3 cellular contexts compared by ENCODE assay signal in genomic region chr13:75783906-75784485, GRCh38.
TF ChIP-seq lines count a peak whose summit lies in the region.

No MANE protein-coding gene starts in this region.

TF ChIP-seq in liver, 16 proteins besides CTCF, POLR2A, EP300 and RAD21 (continued from another document):
- no peak for TF ChIP-seq ATF3 (IDR thresholded peaks at IDR 0.05)
- no peak for TF ChIP-seq NR2F2 (IDR thresholded peaks at IDR 0.05)
- no peak for TF ChIP-seq EGR1 (IDR thresholded peaks at IDR 0.05; ENCODE audit: low read depth in 2 of 2)

TF ChIP-seq in HepG2, 621 proteins besides CTCF, POLR2A, EP300 and RAD21 (continued from another document and continues in another):
- TF ChIP-seq MEIS2 (CRISPR knock-in tag; IDR thresholded peaks at IDR 0.05) (no peak), YEATS2 (CRISPR knock-in tag; IDR thresholded peaks at IDR 0.05; ENCODE audit: borderline replicate concordance) (no peak), SMYD3 (CRISPR knock-in tag; IDR thresholded peaks at IDR 0.05) (no peak), SRF (IDR thresholded peaks at IDR 0.05; ENCODE audit: low read depth, low read length) (no peak), CREM (IDR thresholded peaks at IDR 0.05) (no peak), CREM (CRISPR knock-in tag; IDR thresholded peaks at IDR 0.05) (no peak), AFF4 (CRISPR knock-in tag; IDR thresholded peaks at IDR 0.05) (no peak), AHDC1 (CRISPR knock-in tag; IDR thresholded peaks at IDR 0.05; ENCODE audit: borderline replicate concordance) (no peak), CHCHD3 (CRISPR knock-in tag; IDR thresholded peaks at IDR 0.05) (no peak), THAP7 (CRISPR knock-in tag; IDR thresholded peaks at IDR 0.05) (no peak)

TF ChIP-seq in SK-N-SH treated with all-trans-retinoic acid at 6 μM for 48 hours, 23 proteins besides CTCF, POLR2A, EP300 and RAD21:
- TF ChIP-seq ARNTL (CRISPR knock-in tag; IDR thresholded peaks at IDR 0.05; ENCODE audit: borderline replicate concordance, low read depth) (no peak), BACH2 (CRISPR knock-in tag; IDR thresholded peaks at IDR 0.05; ENCODE audit: borderline replicate concordance) (no peak), ISL1 (CRISPR knock-in tag; IDR thresholded peaks at IDR 0.05) (peak; percentile 77), TSHZ2 (CRISPR knock-in tag; IDR thresholded peaks at IDR 0.05) (0 out of 2 replicates have a peak, but pooled peaks have one; percentile 34), CREB5 (CRISPR knock-in tag; IDR thresholded peaks at IDR 0.05; ENCODE audit: low read depth) (no peak), ZNF565 (CRISPR knock-in tag; conservative IDR thresholded peaks at IDR 0.05; ENCODE audit: low read depth) (no peak), ESRRG (CRISPR knock-in tag; IDR thresholded peaks at IDR 0.05) (no peak)
